Comparison of ENCODE assay signal across 1 cellular context in the genomic region with DNA sequence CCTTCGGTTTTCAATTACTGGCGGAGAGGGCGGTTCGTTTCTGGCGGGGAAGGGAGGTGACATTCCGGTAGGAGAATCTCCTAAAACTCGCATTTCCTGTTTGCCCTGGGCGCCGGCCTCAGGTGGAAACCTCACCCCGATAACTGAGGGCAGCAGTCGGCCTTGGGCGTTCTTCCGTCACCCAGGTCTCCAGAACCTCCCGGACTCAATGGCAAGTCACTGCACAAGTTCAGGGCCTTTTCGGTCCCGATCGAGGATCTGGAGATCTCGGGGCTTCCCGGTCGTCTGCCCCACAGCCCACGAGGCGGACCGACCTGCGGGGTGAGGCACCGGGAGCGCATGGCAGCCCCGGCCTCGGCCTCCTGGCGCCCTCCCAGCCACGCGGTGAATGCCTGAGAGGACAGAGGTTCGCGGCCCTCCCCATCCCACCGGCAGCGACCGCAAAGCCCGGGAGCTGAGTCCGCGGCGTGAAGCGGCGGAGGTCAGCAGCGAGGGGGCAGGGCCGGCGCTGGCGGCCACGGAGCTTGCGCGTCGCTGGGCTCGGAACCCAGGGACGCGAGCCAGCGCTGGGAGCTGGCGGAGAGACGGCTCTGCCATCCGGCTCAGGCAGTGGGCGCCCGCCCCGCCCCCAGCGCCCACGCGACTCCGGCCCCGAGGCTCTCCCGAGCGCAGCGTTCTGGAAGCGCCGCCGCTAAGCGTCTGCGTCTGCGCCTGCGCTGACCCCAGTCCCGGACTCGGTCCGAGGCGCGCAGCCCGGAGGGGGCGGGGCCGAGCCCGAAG.
TF ChIP-seq lines count a peak whose summit lies in the region.

No MANE protein-coding gene starts in this region.

TF ChIP-seq in HEK293, 187 proteins besides CTCF, POLR2A, EP300 and RAD21 (continued from another document):
- TF ChIP-seq, protein P1, sequence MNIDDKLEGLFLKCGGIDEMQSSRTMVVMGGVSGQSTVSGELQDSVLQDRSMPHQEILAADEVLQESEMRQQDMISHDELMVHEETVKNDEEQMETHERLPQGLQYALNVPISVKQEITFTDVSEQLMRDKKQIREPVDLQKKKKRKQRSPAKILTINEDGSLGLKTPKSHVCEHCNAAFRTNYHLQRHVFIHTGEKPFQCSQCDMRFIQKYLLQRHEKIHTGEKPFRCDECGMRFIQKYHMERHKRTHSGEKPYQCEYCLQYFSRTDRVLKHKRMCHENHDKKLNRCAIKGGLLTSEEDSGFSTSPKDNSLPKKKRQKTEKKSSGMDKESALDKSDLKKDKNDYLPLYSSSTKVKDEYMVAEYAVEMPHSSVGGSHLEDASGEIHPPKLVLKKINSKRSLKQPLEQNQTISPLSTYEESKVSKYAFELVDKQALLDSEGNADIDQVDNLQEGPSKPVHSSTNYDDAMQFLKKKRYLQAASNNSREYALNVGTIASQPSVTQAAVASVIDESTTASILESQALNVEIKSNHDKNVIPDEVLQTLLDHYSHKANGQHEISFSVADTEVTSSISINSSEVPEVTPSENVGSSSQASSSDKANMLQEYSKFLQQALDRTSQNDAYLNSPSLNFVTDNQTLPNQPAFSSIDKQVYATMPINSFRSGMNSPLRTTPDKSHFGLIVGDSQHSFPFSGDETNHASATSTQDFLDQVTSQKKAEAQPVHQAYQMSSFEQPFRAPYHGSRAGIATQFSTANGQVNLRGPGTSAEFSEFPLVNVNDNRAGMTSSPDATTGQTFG (tag by site-specific recombination; IDR thresholded peaks at IDR 0.05; ENCODE audit: borderline replicate concordance) = no peak
- TF ChIP-seq, protein P2, sequence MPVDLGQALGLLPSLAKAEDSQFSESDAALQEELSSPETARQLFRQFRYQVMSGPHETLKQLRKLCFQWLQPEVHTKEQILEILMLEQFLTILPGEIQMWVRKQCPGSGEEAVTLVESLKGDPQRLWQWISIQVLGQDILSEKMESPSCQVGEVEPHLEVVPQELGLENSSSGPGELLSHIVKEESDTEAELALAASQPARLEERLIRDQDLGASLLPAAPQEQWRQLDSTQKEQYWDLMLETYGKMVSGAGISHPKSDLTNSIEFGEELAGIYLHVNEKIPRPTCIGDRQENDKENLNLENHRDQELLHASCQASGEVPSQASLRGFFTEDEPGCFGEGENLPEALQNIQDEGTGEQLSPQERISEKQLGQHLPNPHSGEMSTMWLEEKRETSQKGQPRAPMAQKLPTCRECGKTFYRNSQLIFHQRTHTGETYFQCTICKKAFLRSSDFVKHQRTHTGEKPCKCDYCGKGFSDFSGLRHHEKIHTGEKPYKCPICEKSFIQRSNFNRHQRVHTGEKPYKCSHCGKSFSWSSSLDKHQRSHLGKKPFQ (tag by site-specific recombination; IDR thresholded peaks at IDR 0.05) = no peak
- TF ChIP-seq ZFHX2 (tag by site-specific recombination; conservative IDR thresholded peaks at IDR 0.05) = peak; percentile 94
TF ChIP-seq in HEK293: peak in this region for 54.
